Comparison of ENCODE assay signal across 17 cellular contexts in genomic region chr10:114077815-114078219, GRCh38. TPM values are rescaled to one million over a fixed set of nuclear protein-coding genes. Genes with fewer than 3 reads are reported as not detected.
DNase-seq lines count a peak whose midpoint lies in the region; ATAC-seq and TF ChIP-seq lines count a peak whose summit lies in the region.
"Had no signal": no experiment of that assay in that cellular context is flagged by ENCODE, and none has a peak within 500 bp of the region (broad histone marks: within the 10 kb centered on the region; RNA-seq: fewer than 3 reads in every experiment).

No MANE protein-coding gene starts in this region.

- H3K36me3 ChIP-seq in heart left ventricle = no peaks in the 10 kb centered on the region
- H3K36me3 ChIP-seq: gastrocnemius medialis, tibial artery had no signal

- H3K4me3 ChIP-seq in heart left ventricle = no peak overlapping the region
- H3K4me3 ChIP-seq: gastrocnemius medialis, tibial artery had no signal

- peak; percentile 81 for ATAC-seq in GM19025 (IDR thresholded peaks at IDR 0.05; ENCODE audit: low read depth, unreplicated experiment)
- peak; percentile 71 for ATAC-seq in HG03175 (IDR thresholded peaks at IDR 0.05; ENCODE audit: unreplicated experiment)
- peak in 3 of 4 donors; percentile 56 to 68 (median 62) for ATAC-seq in heart left ventricle
- ATAC-seq: gastrocnemius medialis had no signal

- peak overlapping the region in 1 of 12 donors; percentile 7 for H3K27ac ChIP-seq in heart left ventricle
- H3K27ac ChIP-seq: gastrocnemius medialis, RWPE1, tibial artery had no signal

- DNase-seq in heart left ventricle (peak in 1 of 5 donors; percentile 28), type B pancreatic cell (ENCODE audit: extremely low spot score, unreplicated experiment) (peak; percentile 51), occipital lobe (lab: John Stamatoyannopoulos, UW) (no peak), T-helper 9 cell (no peak)
- no peak for DNase-seq in activated CD4-positive, alpha-beta T cell treated with anti-CD3 and anti-CD28 coated beads, Interleukin-2, amount 10 ng/mL, durations not matched to agents 24 days and 14 days
- DNase-seq: activated naive CD8-positive, alpha-beta T cell treated with anti-CD3 and anti-CD28 coated beads, Interleukin-2, amount 10 ng/mL, durations not matched to agents 7 days and 5 days; activated T-cell treated with anti-CD3 and anti-CD28 coated beads for 4 hours; DMS79; gastrocnemius medialis; NCI-H2081; tibial artery had no signal

- no peaks in the 10 kb centered on the region for H3K4me1 Mint-ChIP-seq in type B pancreatic cell (ENCODE audit: unreplicated experiment)
- H3K4me1 Mint-ChIP-seq in activated CD4-positive, alpha-beta T cell treated with anti-CD3 and anti-CD28 coated beads, Interleukin-2, amount 10 ng/mL, durations not matched to agents 24 days and 14 days = peaks cover 7% of the 10 kb centered on the region

- intact Hi-C loops in heart left ventricle (cut with DNase I) = no loop called here
- intact Hi-C loops in activated CD4-positive, alpha-beta T cell treated with anti-CD3 and anti-CD28 coated beads, Interleukin-2, amount 10 ng/mL, durations not matched to agents 24 days and 14 days (cut with micrococcal nuclease) = no loop called here

- H3K27me3 ChIP-seq in heart left ventricle = no peaks in the 10 kb centered on the region
- H3K27me3 ChIP-seq: gastrocnemius medialis, tibial artery had no signal

- H3K36me3 Mint-ChIP-seq in type B pancreatic cell = no peaks in the 10 kb centered on the region
- H3K36me3 Mint-ChIP-seq in activated CD4-positive, alpha-beta T cell treated with anti-CD3 and anti-CD28 coated beads, Interleukin-2, amount 10 ng/mL, durations not matched to agents 24 days and 14 days (ENCODE audit: low read depth) = no peaks in the 10 kb centered on the region
- H3K36me3 Mint-ChIP-seq: activated naive CD8-positive, alpha-beta T cell treated with anti-CD3 and anti-CD28 coated beads, Interleukin-2, amount 10 ng/mL, durations not matched to agents 7 days and 5 days; CD14-positive monocyte had no signal

- H3K27me3 Mint-ChIP-seq in type B pancreatic cell = peaks cover 11% of the 10 kb centered on the region
- H3K27me3 Mint-ChIP-seq in activated CD4-positive, alpha-beta T cell treated with anti-CD3 and anti-CD28 coated beads, Interleukin-2, amount 10 ng/mL, durations not matched to agents 24 days and 14 days = peaks cover 38% of the 10 kb centered on the region

- peaks cover 0 to 7% (median 0%) of the 10 kb centered on the region in 12 donors for H3K4me1 ChIP-seq in heart left ventricle
- H3K4me1 ChIP-seq: gastrocnemius medialis, tibial artery had no signal

- TF ChIP-seq CTCF in heart left ventricle (IDR thresholded peaks at IDR 0.05) (peak in 1 of 12 donors; percentile 14), type B pancreatic cell (conservative IDR thresholded peaks at IDR 0.05) (no peak)

- H3K9me3 Mint-ChIP-seq in type B pancreatic cell = no peaks in the 10 kb centered on the region
- H3K9me3 Mint-ChIP-seq in activated CD4-positive, alpha-beta T cell treated with anti-CD3 and anti-CD28 coated beads, Interleukin-2, amount 10 ng/mL, durations not matched to agents 24 days and 14 days = no peaks in the 10 kb centered on the region
- H3K9me3 Mint-ChIP-seq: activated naive CD8-positive, alpha-beta T cell treated with anti-CD3 and anti-CD28 coated beads, Interleukin-2, amount 10 ng/mL, durations not matched to agents 7 days and 5 days; T-helper 1 cell treated with Interleukin-12 subunit alpha and Interleukin-12 subunit beta and Interleukin-4 antibody, amounts not matched to agents 30 μg/mL and 1 μg/mL, for 36 hours had no signal

- TF ChIP-seq POLR2A in heart left ventricle (IDR thresholded peaks at IDR 0.05) = no peak

- no peaks in the 10 kb centered on the region for H3K9me3 ChIP-seq in heart left ventricle
- H3K9me3 ChIP-seq: gastrocnemius medialis, tibial artery had no signal

- 70 to 78% (median 77%) methylated on average over 9 of the region's 9 CpGs for WGBS in heart left ventricle, 4 donors

- no peak overlapping the region for H3K4me3 Mint-ChIP-seq in type B pancreatic cell
- H3K4me3 Mint-ChIP-seq in activated CD4-positive, alpha-beta T cell treated with anti-CD3 and anti-CD28 coated beads, Interleukin-2, amount 10 ng/mL, durations not matched to agents 24 days and 14 days = no peak overlapping the region
- H3K4me3 Mint-ChIP-seq: activated naive CD8-positive, alpha-beta T cell treated with anti-CD3 and anti-CD28 coated beads, Interleukin-2, amount 10 ng/mL, durations not matched to agents 7 days and 5 days; CD14-positive monocyte; T-helper 1 cell treated with Interleukin-12 subunit alpha and Interleukin-12 subunit beta and Interleukin-4 antibody, amounts not matched to agents 30 μg/mL and 1 μg/mL, for 36 hours had no signal

- H3K27ac Mint-ChIP-seq in type B pancreatic cell = no peak overlapping the region
- H3K27ac Mint-ChIP-seq in activated CD4-positive, alpha-beta T cell treated with anti-CD3 and anti-CD28 coated beads, Interleukin-2, amount 10 ng/mL, durations not matched to agents 24 days and 14 days = no peak overlapping the region
- H3K27ac Mint-ChIP-seq: activated naive CD8-positive, alpha-beta T cell treated with anti-CD3 and anti-CD28 coated beads, Interleukin-2, amount 10 ng/mL, durations not matched to agents 7 days and 5 days; progenitor cell of endocrine pancreas; T-helper 1 cell treated with Interleukin-12 subunit alpha and Interleukin-12 subunit beta and Interleukin-4 antibody, amounts not matched to agents 30 μg/mL and 1 μg/mL, for 36 hours had no signal

RNA-seq across cellular contexts. Expression of gene ADRB1, which starts 34.2 kb away (rescaled TPM):
- total RNA-seq in heart left ventricle (100 to 1,000 TPM in 1 of 9 donors, 10 to 100 TPM in 8; 28.3 to 115 (median 59.4) TPM), type B pancreatic cell (ENCODE audit: low replicate concordance) (1.4 and 2.0 TPM in 2 replicates), occipital lobe (3.3 TPM)
- 10 to 100 TPM in 1 of 2 donors, 1 to 10 TPM in 1; 7.3 to 28.1 TPM for polyA plus RNA-seq in heart left ventricle
- not detected in 2 replicates for total RNA-seq in activated CD4-positive, alpha-beta T cell treated with anti-CD3 and anti-CD28 coated beads, Interleukin-2, amount 10 ng/mL, durations not matched to agents 24 days and 14 days
- total RNA-seq: progenitor cell of endocrine pancreas had no signal
